ENCODE assay signal across 11 cellular contexts in genomic region chr9:81671880-81672280, GRCh38. TPM values are rescaled to one million over a fixed set of nuclear protein-coding genes. Genes with fewer than 3 reads are reported as not detected.
DNase-seq lines count a peak whose midpoint lies in the region; ATAC-seq, FAIRE-seq and TF ChIP-seq lines count a peak whose summit lies in the region.
"Had no signal": no experiment of that assay in that cellular context is flagged by ENCODE, and none has a peak within 500 bp of the region (broad histone marks: within the 10 kb centered on the region; RNA-seq: fewer than 3 reads in every experiment).

No MANE protein-coding gene starts in this region.

- H3K4me1 ChIP-seq in H1 (replicated peaks in 1 of 4; ENCODE audit: control insufficient read depth in 3 of 4, insufficient read depth in 4 of 4, low read length in 3 of 4) (peaks cover 1 to 11% (median 7%) of the 10 kb centered on the region in 4 experiments; a peak in 5 of 7 replicates), left lung (peaks cover 3 to 4% of the 10 kb centered on the region in 2 donors)

- H2AK5ac ChIP-seq in H1 (ENCODE audit: low read depth, low read length) = no peak overlapping the region

- no peak for TF ChIP-seq RAD21 in H1 (IDR thresholded peaks at IDR 0.05 in 1 of 2, conservative IDR thresholded peaks at IDR 0.05 in 1 of 2; ENCODE audit: low read depth in 2 of 2, low read length in 2 of 2)

- no peak overlapping the region for H2BK20ac ChIP-seq in H1 (ENCODE audit: low read length)

- no peak overlapping the region for H3K9ac ChIP-seq in H1 (replicated peaks in 1 of 4; ENCODE audit: extremely low read depth in 1 of 4, low read depth in 3 of 4, low read length in 3 of 4)

- no peak overlapping the region for H3K4ac ChIP-seq in H1 (replicated peaks; ENCODE audit: insufficient read length, low read depth, low read length)

- FAIRE-seq in H1 (lab: Jason Lieb, UNC) = no peak
- FAIRE-seq: endometrium had no signal

- no peak overlapping the region for H3K56ac ChIP-seq in H1 (replicated peaks; ENCODE audit: insufficient read length, low read depth, low read length)

- peak overlapping the region; percentile 14; the same call in 1 of the 2 replicates for H4K8ac ChIP-seq in H1 (ENCODE audit: extremely low read depth, insufficient read depth, low read length)

- H3K23me2 ChIP-seq in H1 (ENCODE audit: low read depth, low read length) = no peaks in the 10 kb centered on the region

- no peak for TF ChIP-seq EP300 in H1 (IDR thresholded peaks at IDR 0.05; ENCODE audit: borderline replicate concordance in 1 of 2, low read depth in 2 of 2, low read length in 2 of 2)

- no peak overlapping the region for H3K18ac ChIP-seq in H1 (ENCODE audit: extremely low read depth, low read length)

- no peak overlapping the region for H2BK15ac ChIP-seq in H1 (ENCODE audit: low read length)

- no peak overlapping the region for H2BK120ac ChIP-seq in H1 (replicated peaks; ENCODE audit: low read depth, low read length)

- H2BK12ac ChIP-seq in H1 (ENCODE audit: low read depth, low read length) = no peak overlapping the region

- H3K4me2 ChIP-seq in H1 (ENCODE audit: insufficient read depth in 1 of 2, low read depth in 2 of 2, low read length in 2 of 2) = no peak overlapping the region
- H3K4me2 ChIP-seq: PC-9 had no signal

- CTCF ChIA-PET in H1 (lab: Charles Lee; ENCODE audit: partially characterized antibody) = interaction anchor here (0.6 to 2.7 kb wide), 4 partner anchors 12 to 684 kb away, joined by 3 to 11 read pairs (median 4); no protein-coding TSS in a partner anchor

- H4K20me1 ChIP-seq in H1 (replicated peaks in 1 of 2; ENCODE audit: control insufficient read depth in 1 of 2, insufficient read depth in 2 of 2, low read length in 2 of 2) = peaks cover 7 to 21% of the 10 kb centered on the region in 2 experiments

- H4K91ac ChIP-seq in H1 (replicated peaks; ENCODE audit: insufficient read length, low read length) = no peak overlapping the region

- H3K14ac ChIP-seq in H1 (ENCODE audit: insufficient read length) = no peak overlapping the region

- H3K36me3 ChIP-seq in H1 (ENCODE audit: control insufficient read depth in 2 of 4, insufficient read depth in 4 of 4, low read length in 3 of 4) (peaks cover 0 to 25% (median 10%) of the 10 kb centered on the region in 4 experiments; a peak in 4 of 8 replicates), left lung (peaks cover 0 to 10% of the 10 kb centered on the region in 2 donors), brain microvascular endothelial cell (replicated peaks) (no peaks in the 10 kb centered on the region)

- peak; percentile 83 for DNase-seq in NCI-H2029 treated with DMSO at 0.1 percent for 48 hours (lab: John Stamatoyannopoulos, UW)
- DNase-seq in H1 (ENCODE audit: low read depth in 1 of 2, low spot score in 2 of 2) = no peak
- peak in 1 of 2 donors; percentile 78 for DNase-seq in left lung
- DNase-seq in substantia nigra (lab: John Stamatoyannopoulos, UW) = peak in 40 of 49 donors; percentile 8 to 85 (median 56)
- DNase-seq in NCI-H510A treated with DMSO at 0.1 percent for 48 hours (lab: John Stamatoyannopoulos, UW) = no peak
- no peak for DNase-seq in activated naive CD4-positive, alpha-beta T cell (lab: John Stamatoyannopoulos, UW)
- DNase-seq in brain microvascular endothelial cell = no peak
- DNase-seq: PC-9 had no signal

- POLR2A ChIA-PET in H1 (lab: Charles Lee; ENCODE audit: partially characterized antibody) = interaction anchor here (1.1 to 10.2 kb wide), 2 partner anchors 15 kb away, joined by 3 to 97 read pairs; partner anchors contain the start of gene TLE1

- 98% methylated on average over 3 of the region's 3 CpGs; no CpG with 5 or more reads in 1 of the 2 experiments for WGBS in H1 (ENCODE audit: extremely low coverage in 1 of 2, insufficient coverage in 1 of 2, insufficient read length in 1 of 2, insufficient replicate concordance in 2 of 2, low coverage in 1 of 2, low lambda C conversion rate in 2 of 2, missing lambda C conversion rate in 1 of 2), 2 experiments

- no peak overlapping the region for H4K5ac ChIP-seq in H1 (ENCODE audit: insufficient read length, low read depth, low read length)

- intact Hi-C loops in left lung (cut with DNase I) = no loop called here

- TF ChIP-seq CTCF in H1 (IDR thresholded peaks at IDR 0.05; ENCODE audit: control extremely low read depth in 1 of 3, insufficient read depth in 1 of 3, low read depth in 1 of 3, low read length in 3 of 3) = no peak
- no peak for TF ChIP-seq CTCF in left lung (IDR thresholded peaks at IDR 0.05)
- TF ChIP-seq CTCF in brain microvascular endothelial cell (IDR thresholded peaks at IDR 0.05; ENCODE audit: low read depth, low read length, missing control alignments) = no peak

- TF ChIP-seq POLR2A in H1 (IDR thresholded peaks at IDR 0.05; ENCODE audit: control extremely low read depth in 1 of 2, low read depth in 2 of 2, low read length in 2 of 2) = no peak

- ATAC-seq in left lung (peak; percentile 92), HG02798 (IDR thresholded peaks at IDR 0.05; ENCODE audit: poor library complexity, unreplicated experiment) (no peak)

- H3K27me3 ChIP-seq in H1 (replicated peaks in 1 of 4; ENCODE audit: control insufficient read depth in 3 of 4, extremely low read depth in 1 of 4, insufficient read depth in 3 of 4, low read length in 3 of 4) = no peaks in the 10 kb centered on the region
- H3K27me3 ChIP-seq in left lung = no peaks in the 10 kb centered on the region
- H3K27me3 ChIP-seq in brain microvascular endothelial cell (replicated peaks) = no peaks in the 10 kb centered on the region

- no peak overlapping the region for H3K4me3 ChIP-seq in H1 (ENCODE audit: extremely low read depth in 1 of 4, insufficient read depth in 2 of 4, low read depth in 3 of 4, low read length in 4 of 4)
- no peak overlapping the region for H3K4me3 ChIP-seq in left lung
- no peak overlapping the region for H3K4me3 ChIP-seq in brain microvascular endothelial cell (ENCODE audit: low read depth, low read length)
- H3K4me3 ChIP-seq: PC-9 had no signal

- in situ Hi-C loops in brain microvascular endothelial cell (cut with HindIII; ENCODE audit: low pct_ligation_motif_present, low sequenced_read_pairs) = no loop called here

- no peak overlapping the region for H3K23ac ChIP-seq in H1 (ENCODE audit: insufficient read length)

- no peak overlapping the region for H2AFZ ChIP-seq in H1 (ENCODE audit: low read length)
- H2AFZ ChIP-seq: PC-9 had no signal

- peaks cover 7% of the 10 kb centered on the region for H3K79me1 ChIP-seq in H1 (ENCODE audit: low read depth, low read length)

- peaks cover 14 to 98% of the 10 kb centered on the region in 2 experiments for H3K79me2 ChIP-seq in H1 (ENCODE audit: control insufficient read depth in 1 of 2, insufficient read depth in 2 of 2, low read length in 2 of 2)

- H2BK5ac ChIP-seq in H1 (ENCODE audit: low read depth, low read length) = no peak overlapping the region

- no peaks in the 10 kb centered on the region for H3K9me3 ChIP-seq in H1 (ENCODE audit: insufficient read depth in 2 of 2, low read depth in 1 of 2, low read length in 1 of 2)
- H3K9me3 ChIP-seq in left lung = no peaks in the 10 kb centered on the region

- H3K27ac ChIP-seq in H1 (ENCODE audit: low read depth, low read length) (no peak overlapping the region), left lung (peak overlapping the region in 1 of 2 donors; percentile 5), substantia nigra (ENCODE audit: low read depth, low read length, poor library complexity, severe bottlenecking) (no peak overlapping the region), brain microvascular endothelial cell (no peak overlapping the region)
- H3K27ac ChIP-seq: PC-9, VCaP had no signal

TF ChIP-seq in H1, 55 proteins besides CTCF, POLR2A, EP300 and RAD21:
- TF ChIP-seq BCL11A (IDR thresholded peaks at IDR 0.05; ENCODE audit: low read depth in 2 of 2, low read length in 2 of 2) (no peak), CEBPB (IDR thresholded peaks at IDR 0.05; ENCODE audit: low read depth, low read length) (no peak), SRF (IDR thresholded peaks at IDR 0.05; ENCODE audit: low read depth, low read length) (no peak), SIN3A (conservative IDR thresholded peaks at IDR 0.05 in 1 of 2, IDR thresholded peaks at IDR 0.05 in 1 of 2; ENCODE audit: low read depth in 1 of 2, low read length in 2 of 2) (no peak), ATF3 (IDR thresholded peaks at IDR 0.05; ENCODE audit: insufficient read depth, low read depth, low read length) (no peak)

RNA-seq across cellular contexts. Expression of gene TLE1, which starts 17.5 kb away (rescaled TPM):
- total RNA-seq in H1 (2021; fragmentation: NEBNext Ultra II Directional; extraction: Animal tissue kit (Norgen Biotek cat#: 25700)) = 91.0 and 91.6 TPM in 2 replicates
- polyA plus RNA-seq in H1 (2011; rRNA removed) = 81.8 and 84.6 TPM in 2 replicates
- polyA plus RNA-seq in H1 (2011; cell fraction: cytosol; rRNA removed) = 69.1 TPM
- 88.5 TPM for polyA plus RNA-seq in H1 (2011; cell fraction: nucleus; rRNA removed)
- 56.7 to 72.7 TPM (median 64.8 TPM) in 4 replicates for polyA plus RNA-seq in H1 (2012, experiment 1 of 2)
- 56.8 TPM for polyA plus RNA-seq in H1 (2012, experiment 2 of 2)
- 69.7 TPM for polyA plus RNA-seq in H1 (2013, experiment 1 of 2)
- polyA plus RNA-seq in H1 (2013, experiment 2 of 2) = 70.8 TPM
- polyA minus RNA-seq in H1 (2011; rRNA and poly(A)+ RNA removed) = 89.8 and 93.5 TPM in 2 replicates
- 52.8 TPM for polyA minus RNA-seq in H1 (2011; cell fraction: cytosol; rRNA and poly(A)+ RNA removed)
- 89.2 TPM for polyA minus RNA-seq in H1 (2011; cell fraction: nucleus; rRNA and poly(A)+ RNA removed)
- total RNA-seq in left lung = 10 to 100 TPM; 15.1 to 29.2 TPM

Comparison
In these comparisons a context has a peak if more than half of its experiments do, and no peak if none do; other contexts are left out.
1. DNase-seq: peak in NCI-H2029 treated with DMSO at 0.1 percent for 48 hours (single experiment) and substantia nigra (40 of 49); none in H1 (0 of 2), NCI-H510A treated with DMSO at 0.1 percent for 48 hours (single experiment), activated naive CD4-positive, alpha-beta T cell (0 of 4) and brain microvascular endothelial cell (single experiment).